In genomic region chr1:39130297-39130696, GRCh38 we compare ENCODE assay signal across 11 cellular contexts.
DNase-seq lines count a peak whose midpoint lies in the region; ATAC-seq, FAIRE-seq and TF ChIP-seq lines count a peak whose summit lies in the region.
"Had no signal": no experiment of that assay in that cellular context is flagged by ENCODE, and none has a peak within 500 bp of the region (broad histone marks: within the 10 kb centered on the region; RNA-seq: fewer than 3 reads in every experiment).

No MANE protein-coding gene starts in this region.

- H2BK15ac ChIP-seq in neuronal stem cell (ENCODE audit: low read length): no peak overlapping the region

- H3K14ac ChIP-seq in neuronal stem cell (ENCODE audit: low read length): no peak overlapping the region

- ATAC-seq in GM18870 (IDR thresholded peaks at IDR 0.05; ENCODE audit: unreplicated experiment): no peak
- ATAC-seq in naive thymus-derived CD4-positive, alpha-beta T cell: no peak

- no peak overlapping the region for H2BK5ac ChIP-seq in neuronal stem cell (ENCODE audit: low read length)

- H3K4me1 Mint-ChIP-seq in naive thymus-derived CD4-positive, alpha-beta T cell: peaks cover 0 to 17% (median 8%) of the 10 kb centered on the region in 7 donors

- H4K91ac ChIP-seq in neuronal stem cell (ENCODE audit: low read depth, low read length, poor library complexity): no peak overlapping the region

- H3K23ac ChIP-seq in neuronal stem cell (ENCODE audit: low read depth, low read length, poor library complexity): no peak overlapping the region

- no peak overlapping the region for H2BK12ac ChIP-seq in neuronal stem cell (ENCODE audit: low read length)

- no peak overlapping the region for H3K27ac Mint-ChIP-seq in naive thymus-derived CD4-positive, alpha-beta T cell
- H3K27ac Mint-ChIP-seq: CD4-positive, CD25-positive, alpha-beta regulatory T cell had no signal

- H3K36me3 Mint-ChIP-seq in naive thymus-derived CD4-positive, alpha-beta T cell: peaks cover 0 to 4% (median 0%) of the 10 kb centered on the region in 5 donors
- H3K36me3 Mint-ChIP-seq: CD4-positive, CD25-positive, alpha-beta regulatory T cell had no signal

- H3K9me2 ChIP-seq in PC-9 (ENCODE audit: insufficient read depth): no peaks in the 10 kb centered on the region

- CTCF ChIA-PET in PC-9 (lab: Charles Lee): interaction anchor here (1.1 to 1.3 kb wide), 2 partner anchors 62 to 84 kb away, joined by 3 to 6 read pairs; no protein-coding TSS in a partner anchor
- CTCF ChIA-PET in naive thymus-derived CD4-positive, alpha-beta T cell (lab: Charles Lee): no interaction called here

- H3K4me3 Mint-ChIP-seq in naive thymus-derived CD4-positive, alpha-beta T cell: no peak overlapping the region
- H3K4me3 Mint-ChIP-seq: CD4-positive, CD25-positive, alpha-beta regulatory T cell had no signal

- H3K18ac ChIP-seq in neuronal stem cell (ENCODE audit: low read length): no peak overlapping the region

- H3K4me3 ChIP-seq in AG10803 (ENCODE audit: low read length): no peak overlapping the region
- H3K4me3 ChIP-seq in PC-9: no peak overlapping the region
- H3K4me3 ChIP-seq in epithelial cell of esophagus (ENCODE audit: low read length): no peak overlapping the region
- no peak overlapping the region for H3K4me3 ChIP-seq in neuronal stem cell (ENCODE audit: low read length in 2 of 2)
- H3K4me3 ChIP-seq in naive thymus-derived CD4-positive, alpha-beta T cell (ENCODE audit: low read length): no peak overlapping the region

- H3K4me1 ChIP-seq in PC-9 (replicated peaks; ENCODE audit: insufficient read depth) (peaks cover 84% of the 10 kb centered on the region), neuronal stem cell (ENCODE audit: control insufficient read depth in 2 of 2, insufficient read depth in 1 of 2, low read depth in 1 of 2, low read length in 2 of 2) (peaks cover 35 to 46% of the 10 kb centered on the region in 2 donors)
- no peaks in the 10 kb centered on the region for H3K4me1 ChIP-seq in naive thymus-derived CD4-positive, alpha-beta T cell (ENCODE audit: control insufficient read depth in 2 of 2, insufficient read depth in 2 of 2, low read length in 2 of 2)

- H2AFZ ChIP-seq in PC-9 (no peak overlapping the region), neuronal stem cell (ENCODE audit: low read length) (no peak overlapping the region)

- no CpG with 5 or more reads among the region's 1 CpG for WGBS in neuronal stem cell (ENCODE audit: extremely low coverage in 2 of 2, insufficient read length in 2 of 2, insufficient replicate concordance in 1 of 2), 2 donors

- H3K36me3 ChIP-seq in PC-9 (ENCODE audit: low read depth) (no peaks in the 10 kb centered on the region), neuronal stem cell (replicated peaks in 1 of 2; ENCODE audit: control insufficient read depth in 2 of 2, insufficient read depth in 2 of 2, low read length in 2 of 2) (peaks cover 0 to 18% of the 10 kb centered on the region in 2 donors)
- no peaks in the 10 kb centered on the region for H3K36me3 ChIP-seq in naive thymus-derived CD4-positive, alpha-beta T cell (ENCODE audit: control insufficient read depth in 2 of 3, insufficient read depth in 3 of 3, low read length in 3 of 3)

- H3K79me1 ChIP-seq in neuronal stem cell (ENCODE audit: low read depth, low read length): no peaks in the 10 kb centered on the region

- FAIRE-seq in GM19239 (lab: Jason Lieb, UNC): no peak

- peak overlapping the region; percentile 38 for H3K4me2 ChIP-seq in PC-9
- no peak overlapping the region for H3K4me2 ChIP-seq in neuronal stem cell (ENCODE audit: insufficient read depth, low read length, poor library complexity, severe bottlenecking)

- H3K27ac ChIP-seq in PC-9 (peak overlapping the region; percentile 83), neuronal stem cell (replicated peaks; ENCODE audit: low read length) (peak overlapping the region; percentile 15)
- H3K27ac ChIP-seq in naive thymus-derived CD4-positive, alpha-beta T cell (ENCODE audit: low read depth, low read length): no peak overlapping the region

- BruUV-seq in PC-9 (replicated peaks; lab: Mats Ljungman, UMichigan): no TSS peak

- H3K27me3 ChIP-seq in PC-9 (ENCODE audit: insufficient read depth, low read depth) (no peaks in the 10 kb centered on the region), neuronal stem cell (ENCODE audit: control insufficient read depth in 3 of 3, insufficient read depth in 3 of 3, low read depth in 1 of 3, low read length in 3 of 3) (no peaks in the 10 kb centered on the region)
- H3K27me3 ChIP-seq in naive thymus-derived CD4-positive, alpha-beta T cell (ENCODE audit: control insufficient read depth in 2 of 2, insufficient read depth in 2 of 2, low read length in 2 of 2): no peaks in the 10 kb centered on the region

- H3K9me3 Mint-ChIP-seq in naive thymus-derived CD4-positive, alpha-beta T cell: no peaks in the 10 kb centered on the region
- H3K9me3 Mint-ChIP-seq: CD4-positive, CD25-positive, alpha-beta regulatory T cell had no signal

- no peak overlapping the region for H2BK120ac ChIP-seq in neuronal stem cell (ENCODE audit: low read depth, low read length)

- POLR2A ChIA-PET in PC-9 (lab: Charles Lee; ENCODE audit: unreplicated experiment): no interaction called here
- POLR2A ChIA-PET in naive thymus-derived CD4-positive, alpha-beta T cell (lab: Charles Lee): interaction anchor here (1.0 kb wide), 1 partner anchor 9 kb away, joined by 3 read pairs; no protein-coding TSS in a partner anchor

- H4K8ac ChIP-seq in neuronal stem cell (ENCODE audit: low read depth, low read length): no peak overlapping the region

- H2AK5ac ChIP-seq in neuronal stem cell (ENCODE audit: low read depth, low read length): no peak overlapping the region

- peaks cover 0 to 3% (median 0%) of the 10 kb centered on the region in 5 donors for H3K27me3 Mint-ChIP-seq in naive thymus-derived CD4-positive, alpha-beta T cell
- H3K27me3 Mint-ChIP-seq: CD4-positive, CD25-positive, alpha-beta regulatory T cell had no signal

- intact Hi-C loops in PC-9 (cut with micrococcal nuclease; ENCODE audit: unreplicated experiment): loop anchor here (1.0 to 10.0 kb wide), 3 partner anchors 47 to 125 kb away; no protein-coding TSS in a partner anchor
- intact Hi-C loops in naive thymus-derived CD4-positive, alpha-beta T cell (cut with micrococcal nuclease): no loop called here

- DNase-seq in AG10803 (ENCODE audit: low read depth): peak; percentile 76
- DNase-seq in PC-9: peak in 1 of 2 experiments; percentile 70
- peak; percentile 95 for DNase-seq in epithelial cell of esophagus (ENCODE audit: low read depth)
- no peak for DNase-seq in neuronal stem cell (ENCODE audit: low spot score)
- no peak for DNase-seq in GM19239 (ENCODE audit: insufficient read length, low spot score)
- DNase-seq in activated effector memory CD4-positive, alpha-beta T cell treated with anti-CD3 and anti-CD28 coated beads, Interleukin-2, amount 50 U/mL, for 16 hours: no peak
- no peak for DNase-seq in naive thymus-derived CD4-positive, alpha-beta T cell
- DNase-seq: CD4-positive, CD25-positive, alpha-beta regulatory T cell; NCI-H69; stimulated activated CD4-positive, alpha-beta T cell treated with anti-CD3 and anti-CD28 coated beads, Interleukin-12 subunit alpha, Interleukin-12 subunit beta, amount 100 ng/mL, for 4 hours had no signal

- TF ChIP-seq CTCF in AG10803 (conservative IDR thresholded peaks at IDR 0.05; ENCODE audit: low read length): no peak
- TF ChIP-seq CTCF in PC-9 (conservative IDR thresholded peaks at IDR 0.05): no peak
- TF ChIP-seq CTCF in epithelial cell of esophagus (IDR thresholded peaks at IDR 0.05; ENCODE audit: insufficient read depth, low read depth, low read length, missing control alignments): no peak

- H3K9me3 ChIP-seq in PC-9 (ENCODE audit: insufficient read depth, low read depth) (no peaks in the 10 kb centered on the region), neuronal stem cell (replicated peaks in 1 of 2; ENCODE audit: control insufficient read depth in 2 of 2, insufficient read depth in 1 of 2, low read depth in 1 of 2, low read length in 2 of 2) (peaks cover 0 to 5% of the 10 kb centered on the region in 2 donors)
- H3K9me3 ChIP-seq in naive thymus-derived CD4-positive, alpha-beta T cell (ENCODE audit: control insufficient read depth in 2 of 3, low read length in 3 of 3): no peaks in the 10 kb centered on the region

- H3K4ac ChIP-seq in neuronal stem cell (ENCODE audit: low read length): no peak overlapping the region

- no peaks in the 10 kb centered on the region for H4K20me1 ChIP-seq in PC-9 (ENCODE audit: insufficient read depth)

- H3K79me2 ChIP-seq in PC-9 (ENCODE audit: low read depth): peaks cover 63% of the 10 kb centered on the region

- no peak overlapping the region for H3K9ac ChIP-seq in neuronal stem cell (ENCODE audit: low read depth, low read length, poor library complexity)

- peaks cover 73% of the 10 kb centered on the region for H3F3A ChIP-seq in PC-9 (ENCODE audit: insufficient read depth, low read depth)

Comparison
In these comparisons a context has a peak if more than half of its experiments do, and no peak if none do; other contexts are left out.
1. DNase-seq: peak in AG10803 (single experiment) and epithelial cell of esophagus (single experiment); none in neuronal stem cell (single experiment), GM19239 (single experiment), activated effector memory CD4-positive, alpha-beta T cell treated with anti-CD3 and anti-CD28 coated beads, Interleukin-2, amount 50 U/mL, for 16 hours (single experiment) and naive thymus-derived CD4-positive, alpha-beta T cell (0 of 9).